16 cellular contexts compared by ENCODE assay signal in the genomic region with DNA sequence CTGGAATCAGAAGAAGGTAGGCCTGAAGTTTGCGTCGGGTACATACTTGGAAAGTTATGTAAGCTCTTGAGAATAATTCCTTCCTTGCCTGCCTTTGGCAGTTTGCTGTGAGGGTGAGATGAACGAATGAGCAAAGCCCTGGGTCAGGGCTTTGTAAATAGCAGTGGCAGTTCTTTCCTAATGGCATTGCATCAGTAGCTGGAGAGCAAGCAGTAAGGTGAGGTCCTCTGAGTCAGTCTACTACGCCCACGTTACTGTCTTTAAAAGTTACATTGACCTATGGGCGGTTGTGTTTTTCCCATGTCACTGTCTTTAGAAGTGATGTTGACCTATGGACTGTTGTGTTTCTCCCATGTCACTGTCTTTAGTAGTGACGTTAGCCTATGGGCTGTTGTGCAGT.
DNase-seq lines count a peak whose midpoint lies in the region; ATAC-seq and TF ChIP-seq lines count a peak whose summit lies in the region.
"Had no signal": no experiment of that assay in that cellular context is flagged by ENCODE, and none has a peak within 500 bp of the region (broad histone marks: within the 10 kb centered on the region; RNA-seq: fewer than 3 reads in every experiment).

No MANE protein-coding gene starts in this region.

- TF ChIP-seq RAD21 in IMR-90 (IDR thresholded peaks at IDR 0.05; ENCODE audit: low read length): no peak

- peak overlapping the region; percentile 94 for H2BK5ac ChIP-seq in IMR-90 (ENCODE audit: low read depth, low read length, poor library complexity, severe bottlenecking)

- peaks cover 20% of the 10 kb centered on the region for H3K4me1 Mint-ChIP-seq in nephron progenitor cell

- no peaks in the 10 kb centered on the region for H3K9me3 ChIP-seq in IMR-90 (ENCODE audit: control insufficient read depth, insufficient read depth, low read length)
- no peaks in the 10 kb centered on the region for H3K9me3 ChIP-seq in upper lobe of left lung

- H3K36me3 Mint-ChIP-seq in nephron progenitor cell (ENCODE audit: low read depth): no peaks in the 10 kb centered on the region
- H3K36me3 Mint-ChIP-seq: memory B cell, neural progenitor cell had no signal

- peak overlapping the region; percentile 25; the same call in 1 of the 2 replicates for H3K9ac ChIP-seq in IMR-90 (ENCODE audit: low read depth, low read length)
- H3K9ac ChIP-seq: neural progenitor cell had no signal

- BruUV-seq in IMR-90 (replicated peaks; lab: Mats Ljungman, UMichigan): no TSS peak

- no peaks in the 10 kb centered on the region for H4K20me1 ChIP-seq in IMR-90 (ENCODE audit: insufficient read depth, low read length)

- peak overlapping the region; percentile 89 for H3K23ac ChIP-seq in IMR-90 (ENCODE audit: low read depth, low read length)

- H2BK120ac ChIP-seq in IMR-90 (ENCODE audit: low read depth, low read length): peak overlapping the region; percentile 93

- dilution Hi-C loops in IMR-90 (cut with HindIII; ENCODE audit: low sequenced_read_pairs, unreplicated experiment): no loop called here

- peak overlapping the region; percentile 78 for H4K91ac ChIP-seq in IMR-90 (ENCODE audit: insufficient read depth, low read depth, low read length)

- H3K56ac ChIP-seq in IMR-90 (ENCODE audit: extremely low read depth, insufficient read depth, low read length): peak overlapping the region; percentile 92

- WGBS in IMR-90 (ENCODE audit: extremely low coverage in 2 of 2, insufficient read length in 1 of 2), 2 experiments: 0% methylated on average over 1 of the region's 7 CpGs; no CpG with 5 or more reads in 1 of the 2 experiments
- 53 to 72% methylated on average over 7 of the region's 7 CpGs for WGBS in upper lobe of left lung, 2 donors

- peak overlapping the region; percentile 37; the same call in 2 of the 3 replicates for H2BK15ac ChIP-seq in IMR-90 (ENCODE audit: low read depth, low read length)

- peak overlapping the region; percentile 72 for H3K4me2 ChIP-seq in IMR-90 (ENCODE audit: low read depth, low read length)
- H3K4me2 ChIP-seq: neural progenitor cell had no signal

- H3K79me1 ChIP-seq in IMR-90 (ENCODE audit: low read depth in 1 of 2, low read length in 2 of 2): no peaks in the 10 kb centered on the region; a peak in 1 of 4 replicates

- intact Hi-C loops in IMR-90 (cut with micrococcal nuclease): no loop called here

- H3K18ac ChIP-seq in IMR-90 (ENCODE audit: low read depth, low read length): peak overlapping the region; percentile 56

- H3K4ac ChIP-seq in IMR-90 (ENCODE audit: low read depth, low read length): peak overlapping the region; percentile 84

- H3K27me3 Mint-ChIP-seq in nephron progenitor cell (ENCODE audit: low read depth, poor library complexity): peaks cover 10% of the 10 kb centered on the region
- H3K27me3 Mint-ChIP-seq: memory B cell had no signal

- peak overlapping the region; percentile 38 for H2AFZ ChIP-seq in IMR-90 (replicated peaks; ENCODE audit: low read length, poor library complexity)
- H2AFZ ChIP-seq: neural progenitor cell had no signal

- peak overlapping the region; percentile 4 to 91; a peak in 2 of 4 replicates for H4K8ac ChIP-seq in IMR-90 (ENCODE audit: low read depth in 2 of 2, low read length in 2 of 2)

- peak overlapping the region; percentile 64; the same call in 1 of the 2 replicates for H2AK5ac ChIP-seq in IMR-90 (ENCODE audit: low read depth, low read length)

- in situ Hi-C loops in IMR-90 (cut with MboI; ENCODE audit: low sequenced_read_pairs) (no loop called here), GM13976 (cut with MboI; ENCODE audit: low sequenced_read_pairs, unreplicated experiment) (no loop called here)

- H4K5ac ChIP-seq in IMR-90 (ENCODE audit: low read depth, low read length): peak overlapping the region; percentile 88

- TF ChIP-seq EP300 in upper lobe of left lung (IDR thresholded peaks at IDR 0.05): no peak

- H3K9me3 Mint-ChIP-seq in nephron progenitor cell: peaks cover 24% of the 10 kb centered on the region
- H3K9me3 Mint-ChIP-seq: T-helper 1 cell treated with Interleukin-12 subunit alpha and Interleukin-12 subunit beta and Interleukin-4 antibody, amounts not matched to agents 30 μg/mL and 1 μg/mL, for 36 hours had no signal

- peak; percentile 83 for DNase-seq in IMR-90
- peak; percentile 52 to 90 for DNase-seq in cardiac fibroblast (ENCODE audit: low read depth in 2 of 2)
- DNase-seq in left lobe of liver (ENCODE audit: low spot score): peak; percentile 75
- peak in 1 of 2 donors; percentile 50 for DNase-seq in upper lobe of left lung
- no peak for DNase-seq in GM13976 (ENCODE audit: low spot score)
- DNase-seq in nephron progenitor cell: no peak
- DNase-seq: activated CD4-positive, CD25-positive, alpha-beta regulatory T cell treated with anti-CD3 and anti-CD28 coated beads, Interleukin-2, amount 50 U/mL, for 72 hours; cortex of kidney; MV-4-11; NCI-H2107; NCI-H82; stimulated activated CD4-positive, alpha-beta T cell treated with anti-CD3 and anti-CD28 coated beads, Interleukin-1b, Interleukin-23, amount 100 ng/mL, for 48 hours had no signal

- ATAC-seq in IMR-90 (ENCODE audit: low read depth) (peak; percentile 74), left lobe of liver (peak; percentile 86), upper lobe of left lung (ENCODE audit: low FRiP score in 2 of 2) (peak; percentile 56 to 83), HG03280 (IDR thresholded peaks at IDR 0.05; ENCODE audit: unreplicated experiment) (no peak)

- H3K36me3 ChIP-seq in IMR-90 (ENCODE audit: control insufficient read depth, insufficient read depth, low read length) (no peaks in the 10 kb centered on the region), upper lobe of left lung (no peaks in the 10 kb centered on the region)
- H3K36me3 ChIP-seq: neural progenitor cell had no signal

- TF ChIP-seq POLR2A in IMR-90 (IDR thresholded peaks at IDR 0.05; ENCODE audit: low read depth, low read length) (no peak), upper lobe of left lung (IDR thresholded peaks at IDR 0.05) (no peak)

- peak overlapping the region; percentile 86 for H3K14ac ChIP-seq in IMR-90 (replicated peaks; ENCODE audit: low read depth, low read length)

- H2AK9ac ChIP-seq in IMR-90 (replicated peaks; ENCODE audit: low read depth, low read length, poor library complexity): no peak overlapping the region

- H3K27ac Mint-ChIP-seq in nephron progenitor cell: no peak overlapping the region
- H3K27ac Mint-ChIP-seq: memory B cell; neural progenitor cell; T-helper 1 cell treated with Interleukin-12 subunit alpha and Interleukin-12 subunit beta and Interleukin-4 antibody, amounts not matched to agents 30 μg/mL and 1 μg/mL, for 36 hours had no signal

- H3K27me3 ChIP-seq in IMR-90 (ENCODE audit: control insufficient read depth, insufficient read depth, low read length): no peaks in the 10 kb centered on the region
- H3K27me3 ChIP-seq in upper lobe of left lung: no peaks in the 10 kb centered on the region
- H3K27me3 ChIP-seq: neural progenitor cell had no signal

- peaks cover 13% of the 10 kb centered on the region for H3K9me1 ChIP-seq in IMR-90 (ENCODE audit: insufficient read depth, low read length)

- no peak for TF ChIP-seq CTCF in IMR-90 (conservative IDR thresholded peaks at IDR 0.05; ENCODE audit: low read depth, low read length)
- no peak for TF ChIP-seq CTCF in cardiac fibroblast (IDR thresholded peaks at IDR 0.05; ENCODE audit: low read depth, low read length)
- TF ChIP-seq CTCF in upper lobe of left lung (IDR thresholded peaks at IDR 0.05): no peak
- no peak for TF ChIP-seq CTCF in GM13976 (IDR thresholded peaks at IDR 0.05; ENCODE audit: borderline replicate concordance, control extremely low read depth, extremely low read depth, insufficient read depth, missing control alignments)
- TF ChIP-seq CTCF in nephron progenitor cell (IDR thresholded peaks at IDR 0.05): no peak

- H3K4me3 Mint-ChIP-seq in nephron progenitor cell: no peak overlapping the region
- H3K4me3 Mint-ChIP-seq: memory B cell; neural progenitor cell; T-helper 1 cell treated with Interleukin-12 subunit alpha and Interleukin-12 subunit beta and Interleukin-4 antibody, amounts not matched to agents 30 μg/mL and 1 μg/mL, for 36 hours had no signal

- CTCF ChIA-PET in IMR-90 (lab: Yijun Ruan, JAX): interaction anchor here (0.6 to 1.1 kb wide), 2 partner anchors 12 to 369 kb away, joined by 3 to 4 read pairs; no protein-coding TSS in a partner anchor

- POLR2A ChIA-PET in IMR-90 (lab: Charles Lee; ENCODE audit: unreplicated experiment): no interaction called here

- H3K4me1 ChIP-seq in IMR-90 (ENCODE audit: control insufficient read depth, insufficient read depth, low read length) (peaks cover 16% of the 10 kb centered on the region), upper lobe of left lung (peaks cover 0 to 10% (median 2%) of the 10 kb centered on the region in 4 donors)
- H3K4me1 ChIP-seq: neural progenitor cell had no signal

- H2BK20ac ChIP-seq in IMR-90 (ENCODE audit: low read depth, low read length): peak overlapping the region; percentile 92

- H3K4me3 ChIP-seq in IMR-90 (ENCODE audit: insufficient read depth, low read depth, low read length): peak overlapping the region; percentile 28; the same call in 1 of the 2 replicates
- peak overlapping the region in 1 of 2 donors; percentile 16 for H3K4me3 ChIP-seq in cardiac fibroblast (replicated peaks in 1 of 2; ENCODE audit: low read depth in 2 of 2, low read length in 2 of 2)
- H3K4me3 ChIP-seq in upper lobe of left lung: no peak overlapping the region
- H3K4me3 ChIP-seq: neural progenitor cell had no signal

- H3K27ac ChIP-seq in IMR-90 (ENCODE audit: insufficient read depth, low read length) (peak overlapping the region; percentile 75), upper lobe of left lung (peak overlapping the region; percentile 26 to 42 (median 40))
- H3K27ac ChIP-seq: neural progenitor cell had no signal

TF ChIP-seq in IMR-90, 13 proteins besides CTCF, POLR2A, EP300 and RAD21:
- TF ChIP-seq SMC3 (IDR thresholded peaks at IDR 0.05; ENCODE audit: low read depth, low read length): no peak
- TF ChIP-seq BHLHE40 (IDR thresholded peaks at IDR 0.05; ENCODE audit: low read depth, low read length): peak; percentile 5; the same call in 1 of the 2 replicates
- peak; percentile 93 for TF ChIP-seq CEBPB (IDR thresholded peaks at IDR 0.05; ENCODE audit: low read depth, low read length)
- peak; percentile 48 for TF ChIP-seq FOS (IDR thresholded peaks at IDR 0.05; ENCODE audit: low read depth, low read length)
- TF ChIP-seq RFX5 (IDR thresholded peaks at IDR 0.05; ENCODE audit: low read depth, low read length): no peak
- TF ChIP-seq USF2 (IDR thresholded peaks at IDR 0.05; ENCODE audit: low read depth, low read length): no peak
TF ChIP-seq in IMR-90: peak in this region for 3.

Comparison
In these comparisons a context has a peak if more than half of its experiments do, and no peak if none do; other contexts are left out.
1. DNase-seq: peak in IMR-90 (single experiment), cardiac fibroblast (2 of 2) and left lobe of liver (single experiment); none in GM13976 (single experiment) and nephron progenitor cell (single experiment).